ENCODE assay signal across 25 cellular contexts in the genomic region with DNA sequence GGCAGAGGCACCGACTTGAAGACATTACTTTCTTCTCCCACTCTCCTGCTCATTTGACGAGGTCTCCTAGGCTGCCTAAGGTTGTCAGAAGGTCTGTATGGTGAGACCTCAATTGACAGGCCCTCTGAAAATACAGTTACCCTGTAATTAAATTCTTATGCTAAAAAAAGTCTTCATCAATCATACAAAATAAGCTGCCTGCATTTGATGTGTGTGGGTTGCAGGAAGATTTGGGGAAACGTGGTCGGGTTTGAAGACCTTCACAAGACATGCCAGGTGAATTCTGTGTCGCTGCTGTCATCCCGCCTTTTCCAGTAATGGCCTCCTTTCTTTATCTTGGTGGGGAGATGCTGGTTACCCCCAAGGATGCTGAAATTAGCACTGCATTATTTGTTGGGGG.
"Had no signal": no experiment of that assay in that cellular context is flagged by ENCODE, and none has a peak within 500 bp of the region (broad histone marks: within the 10 kb centered on the region; RNA-seq: fewer than 3 reads in every experiment).

No MANE protein-coding gene starts in this region.

- H3K9me3 ChIP-seq: left lung, lower lobe of right lung, psoas muscle, right atrium auricular region, right lobe of liver, tibial nerve, uterus had no signal

- ATAC-seq: left colon; left lung; lower lobe of right lung; natural killer cell; psoas muscle; right lobe of liver; stimulated activated memory B cell treated with anti-CD40 and anti-IgM and Interleukin-4, amounts not matched to agents 10 μg/mL and 1 μg/mL and 100 μg/mL, for 72 hours; stimulated activated naive CD8-positive, alpha-beta T cell treated with anti-CD3 and anti-CD28 coated beads, Interleukin-15, amount 100 ng/mL, for 72 hours had no signal

- H3K36me3 Mint-ChIP-seq: natural killer cell; stimulated activated memory B cell treated with anti-CD40 and anti-IgM and Interleukin-4, amounts not matched to agents 10 μg/mL and 1 μg/mL and 100 μg/mL, for 72 hours; type B pancreatic cell had no signal

- H3K36me3 ChIP-seq: left lung, lower lobe of right lung, right atrium auricular region, right lobe of liver, tibial nerve, uterus had no signal

- H3K9ac ChIP-seq: parathyroid adenoma had no signal

- H3K4me1 Mint-ChIP-seq: natural killer cell; stimulated activated naive CD8-positive, alpha-beta T cell treated with anti-CD3 and anti-CD28 coated beads, Interleukin-15, amount 100 ng/mL, for 72 hours had no signal

- H3K27me3 ChIP-seq: left lung, right atrium auricular region, right lobe of liver, tibial nerve, uterus had no signal

- H3K4me2 ChIP-seq: smooth muscle cell had no signal

- H3K4me1 ChIP-seq: parathyroid adenoma, right lobe of liver, tibial nerve, uterus had no signal

- H3K27ac ChIP-seq: left lung, lower lobe of right lung, parathyroid adenoma, psoas muscle, right atrium auricular region, right lobe of liver, tibial nerve, uterus had no signal

- H3K4me3 Mint-ChIP-seq: natural killer cell; stimulated activated memory B cell treated with anti-CD40 and anti-IgM and Interleukin-4, amounts not matched to agents 10 μg/mL and 1 μg/mL and 100 μg/mL, for 72 hours; stimulated activated naive CD8-positive, alpha-beta T cell treated with anti-CD3 and anti-CD28 coated beads, Interleukin-15, amount 100 ng/mL, for 72 hours; type B pancreatic cell had no signal

- H3K27ac Mint-ChIP-seq: natural killer cell; stimulated activated memory B cell treated with anti-CD40 and anti-IgM and Interleukin-4, amounts not matched to agents 10 μg/mL and 1 μg/mL and 100 μg/mL, for 72 hours; stimulated activated naive CD8-positive, alpha-beta T cell treated with anti-CD3 and anti-CD28 coated beads, Interleukin-15, amount 100 ng/mL, for 72 hours; type B pancreatic cell had no signal

- DNase-seq: hippocampal formation; kidney; left colon; lower lobe of right lung; mammary epithelial cell; mesenchymal stem cell; natural killer cell; nucleus accumbens; psoas muscle; right lobe of liver; stimulated activated CD4-positive, alpha-beta T cell treated with anti-CD3 and anti-CD28 coated beads, Interleukin-1b, Interleukin-23, amount 100 ng/mL, for 48 hours; stimulated activated CD4-positive, alpha-beta T cell treated with anti-CD3 and anti-CD28 coated beads, Interleukin-2, amount 100 ng/mL, for 48 hours; stimulated activated CD4-positive, alpha-beta T cell treated with anti-CD3 and anti-CD28 coated beads, Interleukin-4, amount 100 ng/mL, for 4 hours; stimulated activated CD8-positive, alpha-beta memory T cell treated with anti-CD3 and anti-CD28 coated beads, Interleukin-4, amount 100 ng/mL, for 48 hours; stimulated activated naive CD4-positive, alpha-beta T cell treated with Interleukin-2 at 50 U/mL for 16 hours; stimulated activated naive CD8-positive, alpha-beta T cell treated with anti-CD3 and anti-CD28 coated beads, Interleukin-15, amount 100 ng/mL, for 72 hours; substantia nigra; uterus had no signal

- H3K9me3 Mint-ChIP-seq: natural killer cell; stimulated activated memory B cell treated with anti-CD40 and anti-IgM and Interleukin-4, amounts not matched to agents 10 μg/mL and 1 μg/mL and 100 μg/mL, for 72 hours; stimulated activated naive CD8-positive, alpha-beta T cell treated with anti-CD3 and anti-CD28 coated beads, Interleukin-15, amount 100 ng/mL, for 72 hours; type B pancreatic cell had no signal

- H3K4me3 ChIP-seq: left lung, lower lobe of right lung, psoas muscle, right atrium auricular region, right lobe of liver, smooth muscle cell, tibial nerve, uterus had no signal
